ENCODE assay signal across 1 cellular context in genomic region chr7:100017875-100018274, GRCh38.
A peak's percentile ranks its signal among the peaks of the same experiment; 100 is the strongest.
TF ChIP-seq lines count a peak whose summit lies in the region.

No MANE protein-coding gene starts in this region.

TF ChIP-seq in HepG2, 621 proteins besides CTCF, POLR2A, EP300 and RAD21:
- TF ChIP-seq CSRNP1 (CRISPR knock-in tag; IDR thresholded peaks at IDR 0.05) (0 out of 2 replicates have a peak, but pooled peaks have one; percentile 32), ZNF629 (CRISPR knock-in tag; conservative IDR thresholded peaks at IDR 0.05) (peak; percentile 94), CHD4 (IDR thresholded peaks at IDR 0.05; ENCODE audit: borderline replicate concordance, low read length) (peak; percentile 82; the same call in 1 of the 2 replicates), ZNF12 (CRISPR knock-in tag; IDR thresholded peaks at IDR 0.05) (0 out of 2 replicates have a peak, but pooled peaks have one; percentile 8), ZMAT3 (CRISPR knock-in tag; conservative IDR thresholded peaks at IDR 0.05) (0 out of 2 replicates have a peak, but pooled peaks have one; percentile 54), MBD4 (IDR thresholded peaks at IDR 0.05; ENCODE audit: borderline replicate concordance, low read length) (no peak)
